Comparison of ENCODE assay signal across 5 cellular contexts in the genomic region with DNA sequence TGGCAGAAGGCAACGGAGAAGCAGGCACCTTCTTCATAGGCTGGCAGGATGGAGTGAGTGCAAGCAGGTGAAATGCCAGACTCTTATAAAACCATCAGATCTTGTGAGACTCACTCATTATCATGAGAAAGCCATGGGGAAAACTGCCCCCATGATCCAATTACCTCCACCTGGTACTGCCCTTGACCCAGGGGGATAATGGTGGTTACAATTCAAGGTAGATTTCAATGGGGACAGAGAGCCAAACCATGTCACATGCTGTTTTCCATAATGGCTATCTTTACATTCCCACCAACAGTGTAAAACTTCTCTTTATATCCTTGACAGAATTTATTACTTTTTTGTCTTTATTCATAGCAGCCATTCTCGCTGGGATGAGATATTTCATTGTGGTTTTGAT.
"Had no signal": no experiment of that assay in that cellular context is flagged by ENCODE, and none has a peak within 500 bp of the region (broad histone marks: within the 10 kb centered on the region; RNA-seq: fewer than 3 reads in every experiment).

No MANE protein-coding gene starts in this region.

- DNase-seq: GM23248, H9, HCEC 1CT, IMR-90 had no signal

- H3K4me3 ChIP-seq: GM23248, K562 had no signal

- H3K4me3 Mint-ChIP-seq: H9 had no signal

- ATAC-seq: K562 had no signal

- H3K27ac ChIP-seq: GM23248 had no signal
